In genomic region chr19:13826652-13827235, GRCh38 we compare ENCODE assay signal across 21 cellular contexts. TPM values are rescaled to one million over a fixed set of nuclear protein-coding genes. Genes with fewer than 3 reads are reported as not detected.
DNase-seq lines count a peak whose midpoint lies in the region; ATAC-seq and TF ChIP-seq lines count a peak whose summit lies in the region.
"Had no signal": no experiment of that assay in that cellular context is flagged by ENCODE, and none has a peak within 500 bp of the region (broad histone marks: within the 10 kb centered on the region; RNA-seq: fewer than 3 reads in every experiment).

No MANE protein-coding gene starts in this region.

- peaks cover 12% of the 10 kb centered on the region for H4K20me1 ChIP-seq in GM23338 (replicated peaks; ENCODE audit: insufficient read depth)

- H3F3A ChIP-seq in GM23338 (replicated peaks; ENCODE audit: low read depth): peaks cover 16% of the 10 kb centered on the region; the same call in 1 of the 2 replicates

- ATAC-seq in GM23338: no peak
- ATAC-seq in WTC11: no peak
- ATAC-seq: GM12878 had no signal

- H3K18ac ChIP-seq in mesenchymal stem cell (ENCODE audit: low read depth in 1 of 2, low read length in 2 of 2): no peak overlapping the region

- H3K4me1 ChIP-seq in GM23338 (ENCODE audit: insufficient read depth) (no peaks in the 10 kb centered on the region; the same call in 1 of the 2 replicates), mesenchymal stem cell (ENCODE audit: control insufficient read depth, insufficient read depth, low read depth, low read length) (peaks cover 15% of the 10 kb centered on the region)

- H3K4me3 ChIP-seq in GM23338 (no peak overlapping the region), mesenchymal stem cell (ENCODE audit: insufficient read depth in 1 of 2, low read depth in 1 of 2, low read length in 2 of 2) (no peak overlapping the region)
- H3K4me3 ChIP-seq: GM12878 had no signal

- H3K4me2 ChIP-seq in GM23338 (0 out of 2 replicates have a peak overlapping the region, but pooled peaks have one; percentile 31), mesenchymal stem cell (ENCODE audit: low read length, poor library complexity, severe bottlenecking) (no peak overlapping the region)
- H3K4me2 ChIP-seq: KMS-11 had no signal

- H3K36me3 ChIP-seq in GM23338 (ENCODE audit: insufficient read depth) (peaks cover 3% of the 10 kb centered on the region; the same call in 1 of the 2 replicates), mesenchymal stem cell (ENCODE audit: control insufficient read depth in 1 of 2, insufficient read depth in 2 of 2, low read depth in 1 of 2, low read length in 2 of 2) (peaks cover 66 to 75% of the 10 kb centered on the region in 2 experiments)

- H4K91ac ChIP-seq in mesenchymal stem cell (ENCODE audit: low read length): no peak overlapping the region

- no peak overlapping the region for H3K9ac ChIP-seq in mesenchymal stem cell (ENCODE audit: low read length)
- H3K9ac ChIP-seq: KMS-11 had no signal

- in situ Hi-C loops in GM13976 (cut with MboI; ENCODE audit: low sequenced_read_pairs, unreplicated experiment): no loop called here

- H3K27ac Mint-ChIP-seq in GM23338: peak overlapping the region; percentile 48
- peak overlapping the region; percentile 41 for H3K27ac Mint-ChIP-seq in WTC11
- H3K27ac Mint-ChIP-seq: B cell had no signal

- H3K27ac ChIP-seq in 22Rv1 (peak overlapping the region; percentile 80), GM23338 (ENCODE audit: low read depth) (0 out of 2 replicates have a peak overlapping the region, but pooled peaks have one; percentile 18), mesenchymal stem cell (ENCODE audit: low read length, poor library complexity, severe bottlenecking) (no peak overlapping the region)
- H3K27ac ChIP-seq: C4-2B, KMS-11 had no signal

- no peaks in the 10 kb centered on the region for H3K9me2 ChIP-seq in GM23338 (ENCODE audit: insufficient read depth)

- no peak overlapping the region for H3K23ac ChIP-seq in mesenchymal stem cell (ENCODE audit: low read length in 2 of 2)

- H3K9me3 ChIP-seq in mesenchymal stem cell (ENCODE audit: control insufficient read depth, low read length): no peaks in the 10 kb centered on the region

- H3K79me1 ChIP-seq in mesenchymal stem cell (replicated peaks; ENCODE audit: low read length, poor library complexity, severe bottlenecking): peaks cover 14% of the 10 kb centered on the region

- no peak overlapping the region for H3K4ac ChIP-seq in mesenchymal stem cell (ENCODE audit: low read depth in 1 of 2, low read length in 2 of 2)

- CTCF ChIA-PET in WTC11 (lab: Charles Lee) (interaction anchor here (0.5 to 2.1 kb wide), 12 partner anchors 9 to 52 kb away, joined by 3 to 19 read pairs (median 8); partner anchors contain the start of gene ZSWIM4), HEK293T (lab: Yijun Ruan, JAX) (no interaction called here)

- H2BK120ac ChIP-seq in mesenchymal stem cell (ENCODE audit: low read depth, low read length): no peak overlapping the region

- H2AK5ac ChIP-seq in mesenchymal stem cell (ENCODE audit: low read length, severe bottlenecking): no peak overlapping the region

- WGBS in mesenchymal stem cell: 97% methylated on average over 9 of the region's 9 CpGs

- no peak overlapping the region for H2BK12ac ChIP-seq in mesenchymal stem cell (ENCODE audit: low read length in 2 of 2)

- H3K36me3 Mint-ChIP-seq in GM23338 (ENCODE audit: low read depth): peaks cover 63% of the 10 kb centered on the region
- peaks cover 36% of the 10 kb centered on the region for H3K36me3 Mint-ChIP-seq in WTC11

- H4K8ac ChIP-seq in mesenchymal stem cell (ENCODE audit: low read length): no peak overlapping the region

- H3K9me3 Mint-ChIP-seq in GM23338 (no peaks in the 10 kb centered on the region; the same call in 2 of the 3 replicates), WTC11 (no peaks in the 10 kb centered on the region)
- H3K9me3 Mint-ChIP-seq: CD8-positive, alpha-beta memory T cell; H9 had no signal

- TF ChIP-seq CTCF in 22Rv1 (IDR thresholded peaks at IDR 0.05) (no peak), GM23338 (conservative IDR thresholded peaks at IDR 0.05; ENCODE audit: low read depth in 2 of 2) (no peak), WTC11 (IDR thresholded peaks at IDR 0.05) (no peak), GM13976 (IDR thresholded peaks at IDR 0.05; ENCODE audit: borderline replicate concordance, control extremely low read depth, extremely low read depth, insufficient read depth, missing control alignments) (no peak)

- H2BK15ac ChIP-seq in mesenchymal stem cell (ENCODE audit: low read depth, poor library complexity, severe bottlenecking): no peak overlapping the region

- H3K4me3 Mint-ChIP-seq in GM23338: no peak overlapping the region
- H3K4me3 Mint-ChIP-seq in WTC11: no peak overlapping the region
- H3K4me3 Mint-ChIP-seq: B cell had no signal

- peaks cover 8% of the 10 kb centered on the region for H3K27me3 Mint-ChIP-seq in GM23338 (ENCODE audit: insufficient read depth, low read depth, poor library complexity)
- no peaks in the 10 kb centered on the region for H3K27me3 Mint-ChIP-seq in WTC11 (ENCODE audit: low read depth)
- H3K27me3 Mint-ChIP-seq: B cell; CD8-positive, alpha-beta memory T cell had no signal

- no peak overlapping the region for H2BK5ac ChIP-seq in mesenchymal stem cell (ENCODE audit: low read depth, low read length, poor library complexity, severe bottlenecking)

- H3K79me2 ChIP-seq in GM23338 (replicated peaks; ENCODE audit: insufficient read depth): no peaks in the 10 kb centered on the region

- DNase-seq in GM23338 (ENCODE audit: low spot score) (no peak), WTC11 (ENCODE audit: low spot score) (no peak), mesenchymal stem cell (peak; percentile 54), GM13976 (ENCODE audit: low spot score) (no peak), GM19238 (ENCODE audit: insufficient read length, low spot score) (no peak), HEK293T (ENCODE audit: extremely low spot score) (no peak)
- DNase-seq: CD8-positive, alpha-beta memory T cell; DMS 273 treated with DMSO at 0.1 percent for 48 hours; DMS79; EL; GDM1; IMR-90; MM.1S; NCI-H2029 treated with DMSO at 0.1 percent for 48 hours; SIG-M5 had no signal

- POLR2A ChIA-PET in WTC11 (lab: Charles Lee): interaction anchor here (2.1 to 3.2 kb wide), 2 partner anchors 9 to 20 kb away, joined by 12 to 20 read pairs; no protein-coding TSS in a partner anchor
- POLR2A ChIA-PET in HEK293T (lab: Yijun Ruan, JAX): interaction anchor here (0.9 to 1.4 kb wide), 3 partner anchors 10 to 32 kb away, joined by 3 read pairs; partner anchors contain the start of gene ZSWIM4

- H3K4me1 Mint-ChIP-seq in GM23338: peaks cover 14% of the 10 kb centered on the region
- peaks cover 15% of the 10 kb centered on the region for H3K4me1 Mint-ChIP-seq in WTC11
- H3K4me1 Mint-ChIP-seq: B cell had no signal

- H2AFZ ChIP-seq in GM23338 (no peak overlapping the region), mesenchymal stem cell (ENCODE audit: low read depth, low read length) (no peak overlapping the region)

- H3K27me3 ChIP-seq in GM23338 (ENCODE audit: insufficient read depth) (no peaks in the 10 kb centered on the region), mesenchymal stem cell (ENCODE audit: control insufficient read depth in 1 of 2, insufficient read depth in 1 of 2, low read length in 2 of 2) (no peaks in the 10 kb centered on the region)

- no peak overlapping the region for H3K14ac ChIP-seq in mesenchymal stem cell (ENCODE audit: low read length in 2 of 2)

TF ChIP-seq in GM23338, 12 proteins besides CTCF, POLR2A, EP300 and RAD21 (continues in another document):
- no peak for TF ChIP-seq EZH2 (IDR thresholded peaks at IDR 0.05; ENCODE audit: low read depth, unreplicated experiment)
- TF ChIP-seq CREB1 (CRISPR knock-in tag; IDR thresholded peaks at IDR 0.05; ENCODE audit: low read depth): no peak
- TF ChIP-seq ZNF114 (CRISPR knock-in tag; IDR thresholded peaks at IDR 0.05): no peak
- no peak for TF ChIP-seq ZNF331 (CRISPR knock-in tag; IDR thresholded peaks at IDR 0.05; ENCODE audit: low read depth)
- TF ChIP-seq NANOG (IDR thresholded peaks at IDR 0.05; ENCODE audit: borderline replicate concordance): no peak
- no peak for TF ChIP-seq POLR2AphosphoS5 (IDR thresholded peaks at IDR 0.05; ENCODE audit: low read depth)
- TF ChIP-seq STAT1 (IDR thresholded peaks at IDR 0.05; ENCODE audit: unreplicated experiment): no peak

TF ChIP-seq in WTC11, 78 proteins besides CTCF, POLR2A, EP300 and RAD21 (continues in another document):
- TF ChIP-seq ZNF121 (CRISPR knock-in tag; IDR thresholded peaks at IDR 0.05): 0 out of 2 replicates have a peak, but pooled peaks have one; percentile 8
- no peak for TF ChIP-seq FOXJ3 (CRISPR knock-in tag; IDR thresholded peaks at IDR 0.05; ENCODE audit: borderline replicate concordance)
- TF ChIP-seq SMAD3 (CRISPR knock-in tag; IDR thresholded peaks at IDR 0.05; ENCODE audit: borderline replicate concordance): no peak
- TF ChIP-seq EMX1 (CRISPR knock-in tag; IDR thresholded peaks at IDR 0.05): no peak
- TF ChIP-seq MYBL2 (CRISPR knock-in tag; IDR thresholded peaks at IDR 0.05): no peak

TF ChIP-seq in HEK293T, 16 proteins besides CTCF, POLR2A, EP300 and RAD21 (continues in another document):
- TF ChIP-seq SP1 (IDR thresholded peaks at IDR 0.05) (no peak), PKNOX1 (IDR thresholded peaks at IDR 0.05) (no peak), FOXM1 (IDR thresholded peaks at IDR 0.05; ENCODE audit: borderline replicate concordance) (no peak), ARNT (IDR thresholded peaks at IDR 0.05) (no peak)

RNA-seq across cellular contexts. Expression of gene ZSWIM4, which starts 31.5 kb away (rescaled TPM):
- 37.9 and 42.3 TPM in 2 replicates for total RNA-seq in GM23338 (2014; rRNA removed; shearing (Covaris generic))
- polyA plus RNA-seq in GM23338 (2016; fragmentation: Nextera tagmentation; extraction: Ambion mirVana): 5.4 and 6.1 TPM in 2 replicates
- 33.4 to 35.5 TPM (median 34.2 TPM) in 3 replicates for total RNA-seq in WTC11 (2021)
- 6.3 TPM for polyA plus RNA-seq in mesenchymal stem cell (2013, experiment 1 of 2)
- 6.2 TPM for polyA plus RNA-seq in mesenchymal stem cell (2013, experiment 2 of 2)

RNA-seq across cellular contexts. Expression of gene NANOS3, which starts 50.2 kb away (rescaled TPM):
- total RNA-seq in GM23338 (2014; rRNA removed; shearing (Covaris generic)): not detected in 2 replicates
- polyA plus RNA-seq in GM23338 (2016; fragmentation: Nextera tagmentation; extraction: Ambion mirVana): not detected in 2 replicates
- 0.66 to 1.1 TPM (median 0.71 TPM) in 3 replicates for total RNA-seq in WTC11 (2021)
- 1.4 TPM for polyA plus RNA-seq in mesenchymal stem cell (2013, experiment 1 of 2)
- 3.1 TPM for polyA plus RNA-seq in mesenchymal stem cell (2013, experiment 2 of 2)
- total RNA-seq: B cell, H9, IMR-90 had no signal
- polyA plus RNA-seq: CD8-positive, alpha-beta memory T cell had no signal

RNA-seq across cellular contexts. Expression of gene C19orf53, which starts 52.5 kb away (rescaled TPM):
- total RNA-seq in GM23338 (2014; rRNA removed; shearing (Covaris generic)): 104 and 118 TPM in 2 replicates
- polyA plus RNA-seq in GM23338 (2016; fragmentation: Nextera tagmentation; extraction: Ambion mirVana): 401 and 463 TPM in 2 replicates
- 102 to 112 TPM (median 110 TPM) in 3 replicates for total RNA-seq in WTC11 (2021)
- polyA plus RNA-seq in mesenchymal stem cell (2013, experiment 1 of 2): 327 TPM
- 323 TPM for polyA plus RNA-seq in mesenchymal stem cell (2013, experiment 2 of 2)
